Comparison of ENCODE assay signal across 8 cellular contexts in genomic region chr20:34579191-34579661, GRCh38. TPM values are rescaled to one million over a fixed set of nuclear protein-coding genes. Genes with fewer than 3 reads are reported as not detected.
DNase-seq lines count a peak whose midpoint lies in the region; FAIRE-seq and TF ChIP-seq lines count a peak whose summit lies in the region.

No MANE protein-coding gene starts in this region.

- no peaks in the 10 kb centered on the region for H3K79me2 ChIP-seq in hepatocyte

- DNase-seq in AG08396 (ENCODE audit: low spot score) (peak; percentile 53), HTR-8/SVneo (ENCODE audit: insufficient read length, low spot score) (peak; percentile 84), ascending aorta (ENCODE audit: low spot score in 2 of 2) (peak in 1 of 2 donors; percentile 80), hepatocyte (ENCODE audit: low spot score) (peak; percentile 83), superior temporal gyrus (ENCODE audit: extremely low spot score) (peak; percentile 96), SK-N-DZ (ENCODE audit: low spot score) (no peak), ecto neural progenitor cell (ENCODE audit: low spot score) (no peak), CD1c-positive myeloid dendritic cell (ENCODE audit: extremely low spot score) (no peak)

- H3K4me3 ChIP-seq in ascending aorta (no peak overlapping the region), hepatocyte (no peak overlapping the region)

- peaks cover 5 to 19% of the 10 kb centered on the region in 2 donors for H3K36me3 ChIP-seq in ascending aorta
- no peaks in the 10 kb centered on the region for H3K36me3 ChIP-seq in hepatocyte (replicated peaks; ENCODE audit: insufficient read depth, low read depth)

- 57% methylated on average over 7 of the region's 7 CpGs for WGBS in hepatocyte (ENCODE audit: low lambda C conversion rate, missing lambda C conversion rate)

- H3K27me3 ChIP-seq in ascending aorta (no peaks in the 10 kb centered on the region), hepatocyte (no peaks in the 10 kb centered on the region)

- peak; percentile 74 for FAIRE-seq in HTR-8/SVneo (lab: Jason Lieb, UNC)

- peak; percentile 56 to 79 (median 78) for TF ChIP-seq CTCF in ascending aorta (IDR thresholded peaks at IDR 0.05)
- TF ChIP-seq CTCF in hepatocyte (IDR thresholded peaks at IDR 0.05; ENCODE audit: poor library complexity), result peak; percentile 63

- peaks cover 0 to 22% of the 10 kb centered on the region in 2 donors for H3K4me1 ChIP-seq in ascending aorta
- peaks cover 4% of the 10 kb centered on the region for H3K4me1 ChIP-seq in hepatocyte (ENCODE audit: insufficient read depth)

- no peaks in the 10 kb centered on the region for H3K9me2 ChIP-seq in hepatocyte (replicated peaks; ENCODE audit: insufficient read depth)

- H3K4me2 ChIP-seq in hepatocyte, result no peak overlapping the region

- intact Hi-C loops in ascending aorta (cut with DNase I), result loop anchor here (1.0 to 2.0 kb wide), 2 partner anchors 126 to 190 kb away; partner anchors contain the start of gene TP53INP2

- H4K20me1 ChIP-seq in hepatocyte (ENCODE audit: insufficient read depth, poor library complexity, severe bottlenecking), result no peaks in the 10 kb centered on the region

- H3K27ac ChIP-seq in ascending aorta (no peak overlapping the region), hepatocyte (no peak overlapping the region)

- H2AFZ ChIP-seq in hepatocyte, result no peak overlapping the region

- H3K9me3 ChIP-seq in ascending aorta (no peaks in the 10 kb centered on the region), hepatocyte (ENCODE audit: low read depth) (no peaks in the 10 kb centered on the region)

RNA-seq across cellular contexts. Expression of gene MAP1LC3A, which starts 20.7 kb away (rescaled TPM):
- total RNA-seq in ascending aorta, result 131 TPM
- 28.1 and 32.1 TPM in 2 replicates for total RNA-seq in hepatocyte
- polyA plus RNA-seq in hepatocyte, result 77.1 and 81.8 TPM in 2 replicates
- polyA plus RNA-seq in SK-N-DZ (2014; cell fraction: cytosol; rRNA removed), result 4.6 and 8.0 TPM in 2 replicates
- polyA plus RNA-seq in SK-N-DZ (2014; cell fraction: nucleus; rRNA removed), result 5.8 and 7.6 TPM in 2 replicates

Comparison
In these comparisons a context has a peak if more than half of its experiments do, and no peak if none do; other contexts are left out.
1. DNase-seq: peak in AG08396 (single experiment), HTR-8/SVneo (single experiment), hepatocyte (single experiment) and superior temporal gyrus (single experiment); none in SK-N-DZ (single experiment), ecto neural progenitor cell (single experiment) and CD1c-positive myeloid dendritic cell (single experiment).